In genomic region chr1:248618878-248619277, GRCh38 we compare ENCODE assay signal across 8 cellular contexts. TPM values are rescaled to one million over a fixed set of nuclear protein-coding genes. Genes with fewer than 3 reads are reported as not detected.
DNase-seq lines count a peak whose midpoint lies in the region; ATAC-seq and FAIRE-seq lines count a peak whose summit lies in the region.

No MANE protein-coding gene starts in this region.

- H3K36me3 Mint-ChIP-seq in naive B cell, result no peaks in the 10 kb centered on the region

- DNase-seq in DMS53 treated with DMSO at 0.1 percent for 48 hours (lab: John Stamatoyannopoulos, UW; ENCODE audit: unreplicated experiment) (peak; percentile 40), HTR-8/SVneo (ENCODE audit: insufficient read length, low spot score) (peak; percentile 46), T-helper 22 cell (ENCODE audit: low read depth) (peak; percentile 0), cerebellar cortex (ENCODE audit: low spot score) (peak; percentile 44), naive B cell (peak; percentile 30), ureter (ENCODE audit: low spot score) (peak; percentile 52)

- no peaks in the 10 kb centered on the region for H3K9me3 Mint-ChIP-seq in naive B cell

- FAIRE-seq in HTR-8/SVneo (lab: Jason Lieb, UNC), result no peak

- peak; percentile 21 to 29 for ATAC-seq in naive B cell (ENCODE audit: low read depth in 2 of 2)
- no peak for ATAC-seq in GM18519 (IDR thresholded peaks at IDR 0.05; ENCODE audit: low FRiP score, unreplicated experiment)
- no peak for ATAC-seq in HG02678 (IDR thresholded peaks at IDR 0.05; ENCODE audit: unreplicated experiment)

- no peak overlapping the region for H3K4me3 Mint-ChIP-seq in naive B cell

- peaks cover 9 to 16% (median 13%) of the 10 kb centered on the region in 3 donors for H3K4me1 Mint-ChIP-seq in naive B cell

- H3K27ac Mint-ChIP-seq in naive B cell, result peak overlapping the region in 1 of 6 donors; percentile 57

- H3K27me3 Mint-ChIP-seq in naive B cell, result no peaks in the 10 kb centered on the region

RNA-seq across cellular contexts. Expression of gene OR2T11, which starts 16.0 kb away (rescaled TPM):
- polyA plus RNA-seq in naive B cell (ENCODE audit: low read depth in 6 of 6), result under 1 TPM in 1 of 6 donors, not detected in 5; 0.18 TPM
- not detected for total RNA-seq in ureter

RNA-seq across cellular contexts. Expression of gene OR2T10, which starts 21.4 kb away (rescaled TPM):
- under 1 TPM in 3 of 6 donors, not detected in 3; 0.08 to 0.96 (median 0.36) TPM for polyA plus RNA-seq in naive B cell (ENCODE audit: low read depth in 6 of 6)
- total RNA-seq in ureter, result not detected

RNA-seq across cellular contexts. Expression of gene OR2T35, which starts 26.2 kb away (rescaled TPM):
- under 1 TPM in 2 of 6 donors, not detected in 4; 0.13 to 0.16 TPM for polyA plus RNA-seq in naive B cell (ENCODE audit: low read depth in 6 of 6)
- total RNA-seq in ureter, result not detected

RNA-seq across cellular contexts. Expression of gene OR2T27, which starts 36.5 kb away (rescaled TPM):
- not detected for polyA plus RNA-seq in naive B cell (ENCODE audit: low read depth in 6 of 6)
- total RNA-seq in ureter, result not detected

RNA-seq across cellular contexts. Expression of gene OR2T34, which starts 44.3 kb away (rescaled TPM):
- polyA plus RNA-seq in naive B cell (ENCODE audit: low read depth in 6 of 6), result under 1 TPM in 1 of 6 donors, not detected in 5; 0.49 TPM
- total RNA-seq in ureter, result not detected

Comparison
In these comparisons a context has a peak if more than half of its experiments do, and no peak if none do; other contexts are left out.
1. DNase-seq: peak in every context shown above with its lines; median percentile 52 in ureter; 46 in HTR-8/SVneo; 44 in cerebellar cortex; 40 in DMS53 treated with DMSO at 0.1 percent for 48 hours; 30 in naive B cell; 0 in T-helper 22 cell.
2. ATAC-seq: peak in naive B cell (2 of 2); none in GM18519 (single experiment) and HG02678 (single experiment).